Comparison of ENCODE assay signal across 26 cellular contexts in the genomic region with DNA sequence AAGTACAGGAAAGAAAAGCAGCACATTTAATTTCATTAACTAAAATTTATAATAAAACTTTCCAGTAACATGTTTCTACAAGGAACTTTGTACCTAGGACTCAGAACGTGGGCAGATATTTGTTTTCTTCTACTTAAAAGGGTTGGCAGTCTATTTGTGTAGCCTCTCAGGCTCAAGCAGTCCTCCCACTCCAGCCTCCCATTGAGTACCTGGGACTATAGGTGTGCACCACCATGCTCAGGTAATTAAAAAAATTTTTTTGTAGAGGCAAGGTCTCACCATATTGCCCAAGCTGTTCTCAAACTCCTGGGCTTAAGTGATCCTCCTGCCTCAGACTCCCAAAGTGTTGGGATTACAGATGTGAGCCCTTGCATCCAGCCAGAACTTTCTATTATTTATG. TPM values are rescaled to one million over a fixed set of nuclear protein-coding genes. Genes with fewer than 3 reads are reported as not detected.
DNase-seq lines count a peak whose midpoint lies in the region; ATAC-seq, FAIRE-seq and TF ChIP-seq lines count a peak whose summit lies in the region.
"Had no signal": no experiment of that assay in that cellular context is flagged by ENCODE, and none has a peak within 500 bp of the region (broad histone marks: within the 10 kb centered on the region; RNA-seq: fewer than 3 reads in every experiment).

No MANE protein-coding gene starts in this region.

- H3K4ac ChIP-seq in H9 (ENCODE audit: low read depth, low read length): no peak overlapping the region

- H2AK5ac ChIP-seq in H9 (ENCODE audit: insufficient read length, low read length): no peak overlapping the region

- peaks cover 9% of the 10 kb centered on the region for H3K79me1 ChIP-seq in H9 (ENCODE audit: insufficient read depth, low read depth, low read length, poor library complexity, severe bottlenecking)

- no peaks in the 10 kb centered on the region for H3K9me3 Mint-ChIP-seq in H9
- no peaks in the 10 kb centered on the region for H3K9me3 Mint-ChIP-seq in WTC11
- H3K9me3 Mint-ChIP-seq: CD14-positive monocyte; CD4-positive, alpha-beta memory T cell; CD8-positive, alpha-beta memory T cell had no signal

- peaks cover 15% of the 10 kb centered on the region; the same call in 1 of the 2 replicates for H3K79me2 ChIP-seq in H9 (ENCODE audit: insufficient read depth, low read length)

- no peak overlapping the region for H2BK120ac ChIP-seq in H9 (ENCODE audit: low read depth, low read length, poor library complexity, severe bottlenecking)

- POLR2A ChIA-PET in WTC11 (lab: Charles Lee): interaction anchor here (1.0 kb wide), 1 partner anchor 180 kb away, joined by 3 read pairs; no protein-coding TSS in a partner anchor

- no peaks in the 10 kb centered on the region for H3K27me3 ChIP-seq in cardiac muscle cell
- H3K27me3 ChIP-seq in H9 (ENCODE audit: insufficient read depth, low read length): no peaks in the 10 kb centered on the region
- H3K27me3 ChIP-seq: BE2C, BLaER1 had no signal

- DNase-seq in cardiac muscle cell (ENCODE audit: low read depth in 1 of 2, low spot score in 1 of 2) (no peak), Right ventricle myocardium superior (no peak), H9 (no peak), WTC11 (ENCODE audit: low spot score) (no peak), kidney (no peak)
- DNase-seq: 8988T; ACHN; BE2C; C1 segment of cervical spinal cord; CD4-positive, alpha-beta memory T cell; CD4-positive, CD25-positive, alpha-beta regulatory T cell; CD8-positive, alpha-beta memory T cell; COR-L47; DMS 273 treated with DMSO at 0.1 percent for 48 hours; DMS153; DMS53; DMS79; DND-41; EL; GDM1 had no signal

- H3K23me2 ChIP-seq in H9 (ENCODE audit: insufficient read length, low read depth, low read length, poor library complexity, severe bottlenecking): no peaks in the 10 kb centered on the region

- FAIRE-seq in kidney (lab: Jason Lieb, UNC): no peak
- FAIRE-seq: GM12878, GM12892, GM18507 had no signal

- H4K20me1 ChIP-seq in H9 (ENCODE audit: control insufficient read depth, insufficient read depth, insufficient read length): no peaks in the 10 kb centered on the region

- H3K4me1 ChIP-seq in cardiac muscle cell (ENCODE audit: low read depth): peaks cover 20% of the 10 kb centered on the region
- peaks cover 5% of the 10 kb centered on the region; the same call in 1 of the 2 replicates for H3K4me1 ChIP-seq in H9 (ENCODE audit: insufficient read depth, low read length)
- H3K4me1 ChIP-seq in kidney (ENCODE audit: control insufficient read depth in 1 of 2, insufficient read depth in 1 of 2, low read depth in 1 of 2, low read length in 2 of 2): no peaks in the 10 kb centered on the region
- H3K4me1 ChIP-seq: BE2C had no signal

- H2BK20ac ChIP-seq in H9 (ENCODE audit: low read depth, low read length, poor library complexity, severe bottlenecking): no peak overlapping the region

- no peak overlapping the region for H2AFZ ChIP-seq in H9 (ENCODE audit: low read length)

- no peak overlapping the region for H3K14ac ChIP-seq in H9 (ENCODE audit: insufficient read depth, low read length)

- H3K9me3 ChIP-seq in cardiac muscle cell (ENCODE audit: low read depth): no peaks in the 10 kb centered on the region
- no peaks in the 10 kb centered on the region for H3K9me3 ChIP-seq in H9 (ENCODE audit: control insufficient read depth, low read depth, low read length)
- H3K9me3 ChIP-seq in kidney (ENCODE audit: control insufficient read depth in 1 of 2, low read length in 2 of 2): no peaks in the 10 kb centered on the region
- H3K9me3 ChIP-seq: BE2C had no signal

- CTCF ChIA-PET in WTC11 (lab: Charles Lee): interaction anchor here (1.2 to 1.6 kb wide), 2 partner anchors 17 to 180 kb away, joined by 4 to 5 read pairs; no protein-coding TSS in a partner anchor

- H3K9ac ChIP-seq in H9 (ENCODE audit: extremely low read depth, insufficient read length, low read length) (no peak overlapping the region), kidney (ENCODE audit: low read length in 2 of 2) (no peak overlapping the region)
- H3K9ac ChIP-seq: BLaER1 had no signal

- peak overlapping the region in 2 of 3 experiments; percentile 25 to 86; a peak in 3 of 7 replicates for H3K27ac Mint-ChIP-seq in H9
- peak overlapping the region; percentile 74 for H3K27ac Mint-ChIP-seq in WTC11
- H3K27ac Mint-ChIP-seq: CD14-positive monocyte had no signal

- H3K4me3 Mint-ChIP-seq in H9 (no peak overlapping the region), WTC11 (peak overlapping the region; percentile 21)
- H3K4me3 Mint-ChIP-seq: CD14-positive monocyte; CD4-positive, alpha-beta memory T cell; CD4-positive, CD25-positive, alpha-beta regulatory T cell; CD8-positive, alpha-beta memory T cell had no signal

- no CpG with 5 or more reads among the region's 1 CpG for WGBS in H9 (ENCODE audit: extremely low coverage, insufficient read length, low lambda C conversion rate)

- H4K8ac ChIP-seq in H9 (replicated peaks; ENCODE audit: insufficient read length, low read depth, low read length): no peak overlapping the region

- H2BK12ac ChIP-seq in H9 (ENCODE audit: insufficient read length, low read depth, low read length): no peak overlapping the region

- H2BK5ac ChIP-seq in H9 (ENCODE audit: insufficient read length, low read length): no peak overlapping the region

- ATAC-seq in Right ventricle myocardium superior (ENCODE audit: poor library complexity): no peak
- ATAC-seq in WTC11: no peak
- no peak for ATAC-seq in GM19455 (IDR thresholded peaks at IDR 0.05; ENCODE audit: unreplicated experiment)
- ATAC-seq: GM12878 had no signal

- intact Hi-C loops in Right ventricle myocardium superior (cut with DNase I) (no loop called here), kidney (cut with DNase I) (no loop called here)

- H3K56ac ChIP-seq in H9 (ENCODE audit: insufficient read length, low read depth, low read length): no peak overlapping the region

- H3K23ac ChIP-seq in H9 (ENCODE audit: insufficient read length, low read depth, low read length): no peak overlapping the region

- H3T11ph ChIP-seq in H9 (ENCODE audit: low read length): no peak overlapping the region

- H3K36me3 Mint-ChIP-seq in H9 (ENCODE audit: insufficient read depth in 1 of 3, low read depth in 3 of 3) (peaks cover 56 to 83% (median 81%) of the 10 kb centered on the region in 3 experiments; a peak in 6 of 7 replicates), WTC11 (peaks cover 78% of the 10 kb centered on the region)

- no peak overlapping the region for H3K4me2 ChIP-seq in H9 (ENCODE audit: insufficient read depth, insufficient read length, low read length)
- H3K4me2 ChIP-seq: BLaER1 had no signal

- no peak overlapping the region for H3K18ac ChIP-seq in H9 (ENCODE audit: insufficient read length, low read depth, low read length)

- H3K4me1 Mint-ChIP-seq in H9 (peaks cover 75 to 87% of the 10 kb centered on the region in 2 experiments), WTC11 (peaks cover 89% of the 10 kb centered on the region)
- H3K4me1 Mint-ChIP-seq: CD14-positive monocyte had no signal

- no peak overlapping the region for H4K5ac ChIP-seq in H9 (ENCODE audit: insufficient read length, low read depth, low read length)

- H2BK15ac ChIP-seq in H9 (ENCODE audit: low read depth, low read length): no peak overlapping the region

- TF ChIP-seq CTCF in cardiac muscle cell (IDR thresholded peaks at IDR 0.05; ENCODE audit: low read depth, low read length) (no peak), H9 (conservative IDR thresholded peaks at IDR 0.05) (no peak), WTC11 (IDR thresholded peaks at IDR 0.05) (no peak), kidney (IDR thresholded peaks at IDR 0.05; ENCODE audit: borderline replicate concordance, extremely low read depth, insufficient read depth) (no peak)

- peaks cover 25% of the 10 kb centered on the region for H3K36me3 ChIP-seq in cardiac muscle cell
- H3K36me3 ChIP-seq in kidney (ENCODE audit: control insufficient read depth in 1 of 2, insufficient read depth in 2 of 2, low read length in 2 of 2): peaks cover 2 to 8% of the 10 kb centered on the region in 2 donors
- H3K36me3 ChIP-seq: BE2C had no signal

- H3K27ac ChIP-seq in cardiac muscle cell (peak overlapping the region; percentile 4), H9 (ENCODE audit: insufficient read length, low read depth, low read length) (no peak overlapping the region), kidney (ENCODE audit: low read depth in 2 of 2, low read length in 2 of 2) (no peak overlapping the region)
- H3K27ac ChIP-seq: BLaER1 had no signal

- H3K27me3 Mint-ChIP-seq in H9 (ENCODE audit: low read depth) (no peaks in the 10 kb centered on the region), WTC11 (ENCODE audit: low read depth) (no peaks in the 10 kb centered on the region)
- H3K27me3 Mint-ChIP-seq: CD4-positive, alpha-beta memory T cell; CD4-positive, CD25-positive, alpha-beta regulatory T cell; CD8-positive, alpha-beta memory T cell had no signal

- H3K4me3 ChIP-seq in cardiac muscle cell (no peak overlapping the region), kidney (ENCODE audit: low read length in 2 of 2) (no peak overlapping the region)
- H3K4me3 ChIP-seq: BLaER1, GM12878 had no signal

- no peak overlapping the region for H4K91ac ChIP-seq in H9 (ENCODE audit: insufficient read length, low read depth, low read length)

TF ChIP-seq in WTC11, 78 proteins besides CTCF, POLR2A, EP300 and RAD21 (continues in another document):
- TF ChIP-seq FOXK1 (CRISPR knock-in tag; IDR thresholded peaks at IDR 0.05): no peak
- TF ChIP-seq, protein P1, sequence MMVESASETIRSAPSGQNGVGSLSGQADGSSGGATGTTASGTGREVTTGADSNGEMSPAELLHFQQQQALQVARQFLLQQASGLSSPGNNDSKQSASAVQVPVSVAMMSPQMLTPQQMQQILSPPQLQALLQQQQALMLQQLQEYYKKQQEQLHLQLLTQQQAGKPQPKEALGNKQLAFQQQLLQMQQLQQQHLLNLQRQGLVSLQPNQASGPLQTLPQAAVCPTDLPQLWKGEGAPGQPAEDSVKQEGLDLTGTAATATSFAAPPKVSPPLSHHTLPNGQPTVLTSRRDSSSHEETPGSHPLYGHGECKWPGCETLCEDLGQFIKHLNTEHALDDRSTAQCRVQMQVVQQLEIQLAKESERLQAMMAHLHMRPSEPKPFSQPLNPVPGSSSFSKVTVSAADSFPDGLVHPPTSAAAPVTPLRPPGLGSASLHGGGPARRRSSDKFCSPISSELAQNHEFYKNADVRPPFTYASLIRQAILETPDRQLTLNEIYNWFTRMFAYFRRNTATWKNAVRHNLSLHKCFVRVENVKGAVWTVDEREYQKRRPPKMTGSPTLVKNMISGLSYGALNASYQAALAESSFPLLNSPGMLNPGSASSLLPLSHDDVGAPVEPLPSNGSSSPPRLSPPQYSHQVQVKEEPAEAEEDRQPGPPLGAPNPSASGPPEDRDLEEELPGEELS (CRISPR knock-in tag; IDR thresholded peaks at IDR 0.05): no peak
- no peak for TF ChIP-seq ETV6 (CRISPR knock-in tag; IDR thresholded peaks at IDR 0.05)
- no peak for TF ChIP-seq NFYB (CRISPR knock-in tag; conservative IDR thresholded peaks at IDR 0.05; ENCODE audit: low read depth)
- TF ChIP-seq NR1H2 (CRISPR knock-in tag; IDR thresholded peaks at IDR 0.05): no peak
- no peak for TF ChIP-seq ZNF671 (CRISPR knock-in tag; IDR thresholded peaks at IDR 0.05)

RNA-seq across cellular contexts. Expression of a gene that starts 36.8 kb away (rescaled TPM):
- 183 and 199 TPM in 2 replicates for total RNA-seq in cardiac muscle cell
- polyA plus RNA-seq in cardiac muscle cell: 327 and 344 TPM in 2 replicates
- 307 TPM for total RNA-seq in Right ventricle myocardium superior
- total RNA-seq in H9 (2021): 848 and 883 TPM in 2 replicates
- total RNA-seq in WTC11 (2021): 543 to 626 TPM (median 606 TPM) in 3 replicates
- total RNA-seq in kidney: 140 TPM
- 118 TPM for polyA plus RNA-seq in kidney (ENCODE audit: insufficient read depth, low read depth, low replicate concordance)
